ENCODE assay signal across 1 cellular context in genomic region chr13:113296842-113297369, GRCh38.
TF ChIP-seq lines count a peak whose summit lies in the region.

LAMP1 (plus strand) TSS chr13:113297239; CDS start chr13:113297435, 196 bp downstream.

TF ChIP-seq in HepG2, 621 proteins besides CTCF, POLR2A, EP300 and RAD21 (continued from another document and continues in another):
- peak; percentile 89; the same call in 1 of the 2 replicates for TF ChIP-seq ZNF614 (CRISPR knock-in tag; IDR thresholded peaks at IDR 0.05; ENCODE audit: borderline replicate concordance)
- no peak for TF ChIP-seq ZNF512B (CRISPR knock-in tag; IDR thresholded peaks at IDR 0.05; ENCODE audit: borderline replicate concordance)
- TF ChIP-seq ZNF407 (CRISPR knock-in tag; IDR thresholded peaks at IDR 0.05; ENCODE audit: not compliant biosample characterization) = peak; percentile 83
- TF ChIP-seq TIGD3 (CRISPR knock-in tag; IDR thresholded peaks at IDR 0.05; ENCODE audit: borderline replicate concordance) = peak; percentile 60; the same call in 1 of the 2 replicates
- no peak for TF ChIP-seq SRF (IDR thresholded peaks at IDR 0.05; ENCODE audit: low read depth, low read length)
- TF ChIP-seq GMEB1 (CRISPR knock-in tag; IDR thresholded peaks at IDR 0.05; ENCODE audit: borderline replicate concordance) = peak; percentile 92
- peak; percentile 79; the same call in 1 of the 2 replicates for TF ChIP-seq CREB1 (IDR thresholded peaks at IDR 0.05)
- no peak for TF ChIP-seq CREB1 (CRISPR knock-in tag; IDR thresholded peaks at IDR 0.05)
- TF ChIP-seq SP2 (CRISPR knock-in tag; IDR thresholded peaks at IDR 0.05) = peak; percentile 54; the same call in 1 of the 2 replicates
- TF ChIP-seq EHMT2 (IDR thresholded peaks at IDR 0.05; ENCODE audit: borderline replicate concordance, low read depth, low read length) = no peak
- TF ChIP-seq ZMYM4 (CRISPR knock-in tag; IDR thresholded peaks at IDR 0.05) = peak; percentile 99
- TF ChIP-seq KIAA2018 (CRISPR knock-in tag; IDR thresholded peaks at IDR 0.05; ENCODE audit: borderline replicate concordance) = no peak
- no peak for TF ChIP-seq ZNF10 (CRISPR knock-in tag; IDR thresholded peaks at IDR 0.05; ENCODE audit: borderline replicate concordance, low read depth)
- peak; percentile 98 for TF ChIP-seq KDM5B (CRISPR knock-in tag; IDR thresholded peaks at IDR 0.05; ENCODE audit: borderline replicate concordance)
- peak; percentile 91; the same call in 1 of the 2 replicates for TF ChIP-seq CBX5 (CRISPR knock-in tag; IDR thresholded peaks at IDR 0.05; ENCODE audit: borderline replicate concordance)
- TF ChIP-seq ZNF580 (CRISPR knock-in tag; IDR thresholded peaks at IDR 0.05; ENCODE audit: borderline replicate concordance, low read depth) = peak; percentile 96
- peak; percentile 99 for TF ChIP-seq ZNF451 (CRISPR knock-in tag; IDR thresholded peaks at IDR 0.05)
- TF ChIP-seq FOXA1 (IDR thresholded peaks at IDR 0.05) = no peak
- peak; percentile 70 for TF ChIP-seq FOXA1 (CRISPR knock-in tag; IDR thresholded peaks at IDR 0.05)
- no peak for TF ChIP-seq ZBTB49 (CRISPR knock-in tag; IDR thresholded peaks at IDR 0.05; ENCODE audit: borderline replicate concordance)
- TF ChIP-seq SP5 (CRISPR knock-in tag; IDR thresholded peaks at IDR 0.05; ENCODE audit: borderline replicate concordance, low read depth) = peak; percentile 59
- peak; percentile 95 for TF ChIP-seq THAP11 (CRISPR knock-in tag; IDR thresholded peaks at IDR 0.05)
